Comparison of ENCODE assay signal across 27 cellular contexts in genomic region chr14:68281497-68281896, GRCh38.
DNase-seq lines count a peak whose midpoint lies in the region; ATAC-seq, FAIRE-seq and TF ChIP-seq lines count a peak whose summit lies in the region.
"Had no signal": no experiment of that assay in that cellular context is flagged by ENCODE, and none has a peak within 500 bp of the region (broad histone marks: within the 10 kb centered on the region; RNA-seq: fewer than 3 reads in every experiment).

No MANE protein-coding gene starts in this region.

- WGBS in adrenal gland, 4 donors, result 91 to 97% (median 94%) methylated on average over 4 of the region's 4 CpGs

- no peaks in the 10 kb centered on the region for H3K36me3 Mint-ChIP-seq in activated naive CD4-positive, alpha-beta T cell treated with anti-CD3 and anti-CD28 coated beads, Interleukin-2, amount 50 U/mL, for 24 hours
- H3K36me3 Mint-ChIP-seq in T-cell, result no peaks in the 10 kb centered on the region
- no peaks in the 10 kb centered on the region for H3K36me3 Mint-ChIP-seq in memory B cell

- TF ChIP-seq CTCF in adrenal gland (IDR thresholded peaks at IDR 0.05), result no peak

- TF ChIP-seq POLR2A in adrenal gland (IDR thresholded peaks at IDR 0.05), result no peak

- intact Hi-C loops in adrenal gland (cut with DNase I), result no loop called here

- peaks cover 77% of the 10 kb centered on the region for H3K4me1 Mint-ChIP-seq in activated naive CD4-positive, alpha-beta T cell treated with anti-CD3 and anti-CD28 coated beads, Interleukin-2, amount 50 U/mL, for 24 hours
- peaks cover 67 to 82% (median 76%) of the 10 kb centered on the region in 3 donors for H3K4me1 Mint-ChIP-seq in T-cell
- H3K4me1 Mint-ChIP-seq in memory B cell, result peaks cover 78% of the 10 kb centered on the region

- H3K36me3 ChIP-seq in adrenal gland (replicated peaks in 1 of 2), result no peaks in the 10 kb centered on the region
- H3K36me3 ChIP-seq: lower lobe of right lung, neutrophil, Peyer's patch, sigmoid colon, transverse colon had no signal

- FAIRE-seq in urothelium cell line (lab: Jason Lieb, UNC), result peak; percentile 27
- FAIRE-seq: TTC549 had no signal

- H3K27ac ChIP-seq in adrenal gland, result no peak overlapping the region
- H3K27ac ChIP-seq: epithelial cell of prostate, lower lobe of right lung, neutrophil, sigmoid colon, transverse colon had no signal

- no peak overlapping the region for H3K4me3 Mint-ChIP-seq in activated naive CD4-positive, alpha-beta T cell treated with anti-CD3 and anti-CD28 coated beads, Interleukin-2, amount 50 U/mL, for 24 hours
- H3K4me3 Mint-ChIP-seq in T-cell (no peak overlapping the region), memory B cell (no peak overlapping the region)

- H3K4me3 ChIP-seq in adrenal gland, result no peak overlapping the region
- H3K4me3 ChIP-seq: lower lobe of right lung, Peyer's patch, sigmoid colon, transverse colon had no signal

- CTCF ChIA-PET in T-cell (lab: Charles Lee), result interaction anchor here (0.7 kb wide), 2 partner anchors 10 to 167 kb away, joined by 5 to 9 read pairs; no protein-coding TSS in a partner anchor

- no peaks in the 10 kb centered on the region for H3K27me3 ChIP-seq in adrenal gland
- H3K27me3 ChIP-seq: Peyer's patch, sigmoid colon, transverse colon had no signal

- peak overlapping the region; percentile 88 for H3K27ac Mint-ChIP-seq in activated naive CD4-positive, alpha-beta T cell treated with anti-CD3 and anti-CD28 coated beads, Interleukin-2, amount 50 U/mL, for 24 hours
- H3K27ac Mint-ChIP-seq in T-cell (peak overlapping the region; percentile 99), memory B cell (peak overlapping the region; percentile 98)
- H3K27ac Mint-ChIP-seq: progenitor cell of endocrine pancreas had no signal

- H3K9me3 Mint-ChIP-seq in activated naive CD4-positive, alpha-beta T cell treated with anti-CD3 and anti-CD28 coated beads, Interleukin-2, amount 50 U/mL, for 24 hours, result no peaks in the 10 kb centered on the region
- H3K9me3 Mint-ChIP-seq in T-cell (no peaks in the 10 kb centered on the region), memory B cell (no peaks in the 10 kb centered on the region)

- POLR2A ChIA-PET in T-cell (lab: Charles Lee), result no interaction called here

- no peaks in the 10 kb centered on the region for H3K9me3 ChIP-seq in adrenal gland (replicated peaks in 1 of 3)
- H3K9me3 ChIP-seq: lower lobe of right lung, neutrophil, Peyer's patch, sigmoid colon, transverse colon had no signal

- no peaks in the 10 kb centered on the region for H3K27me3 Mint-ChIP-seq in activated naive CD4-positive, alpha-beta T cell treated with anti-CD3 and anti-CD28 coated beads, Interleukin-2, amount 50 U/mL, for 24 hours
- H3K27me3 Mint-ChIP-seq in T-cell (no peaks in the 10 kb centered on the region), memory B cell (no peaks in the 10 kb centered on the region)
- H3K27me3 Mint-ChIP-seq: progenitor cell of endocrine pancreas had no signal

- ATAC-seq in T-cell (replicated peaks in 1 of 4) (no peak), memory B cell (ENCODE audit: low read depth) (no peak)
- ATAC-seq: lower lobe of right lung had no signal

- no peak for DNase-seq in activated naive CD4-positive, alpha-beta T cell (lab: John Stamatoyannopoulos, UW)
- DNase-seq in T-cell (no peak), memory B cell (ENCODE audit: low spot score in 2 of 2) (no peak), urothelium cell line (ENCODE audit: low spot score) (no peak), NCI-H1930 (lab: John Stamatoyannopoulos, UW) (no peak), adrenal gland (no peak)
- no peak for DNase-seq in activated CD8-positive, alpha-beta memory T cell treated with anti-CD3 and anti-CD28 coated beads, Interleukin-2, amount 50 U/mL, for 4 hours
- DNase-seq: 8988T; activated CD4-positive, alpha-beta T cell treated with anti-CD3 and anti-CD28 coated beads for 1 hour; activated T-cell treated with anti-CD3 and anti-CD28 coated beads, Interleukin-2, amount 50 U/mL, for 48 hours; AML-193; head of caudate nucleus; kidney glomerular epithelial cell; lower lobe of right lung; NCI-H1105 treated with DMSO at 0.1 percent for 48 hours; NCI-H446 treated with DMSO at 0.1 percent for 48 hours; Peyer's patch; SIG-M5; sigmoid colon; stimulated activated CD4-positive, alpha-beta T cell treated with anti-CD3 and anti-CD28 coated beads, Interleukin-15, amount 100 ng/mL, for 24 hours; T-helper 1 cell; transverse colon had no signal

- H3K4me1 ChIP-seq in adrenal gland (replicated peaks in 1 of 2), result peaks cover 0 to 12% of the 10 kb centered on the region in 2 donors
